ENCODE assay signal across 8 cellular contexts in genomic region chr17:47948706-47949196, GRCh38. TPM values are rescaled to one million over a fixed set of nuclear protein-coding genes. Genes with fewer than 3 reads are reported as not detected.
DNase-seq lines count a peak whose midpoint lies in the region; ATAC-seq and TF ChIP-seq lines count a peak whose summit lies in the region.

No MANE protein-coding gene starts in this region.

- ATAC-seq in activated T-cell treated with anti-CD3 and anti-CD28 coated beads, Interleukin-2, amount 50 U/mL, for 4 hours: peak; percentile 9 to 17
- peak; percentile 3 to 10 for ATAC-seq in right cardiac atrium

- H3K27me3 Mint-ChIP-seq in activated CD4-positive, alpha-beta T cell treated with anti-CD3 and anti-CD28 coated beads, Interleukin-2, amount 10 ng/mL, durations not matched to agents 24 days and 14 days: no peaks in the 10 kb centered on the region
- H3K27me3 Mint-ChIP-seq in activated T-cell treated with anti-CD3 and anti-CD28 coated beads, Interleukin-2, amount 50 U/mL, for 4 hours (ENCODE audit: low read depth): no peaks in the 10 kb centered on the region

- peaks cover 0 to 3% of the 10 kb centered on the region in 2 donors for H3K36me3 ChIP-seq in thyroid gland
- H3K36me3 ChIP-seq in testis (ENCODE audit: low read depth, missing control alignments): no peaks in the 10 kb centered on the region

- H3K4me3 ChIP-seq in right cardiac atrium (ENCODE audit: low read length) (no peak overlapping the region), thyroid gland (replicated peaks in 1 of 3) (no peak overlapping the region), testis (no peak overlapping the region)

- H3K27me3 ChIP-seq in right cardiac atrium (ENCODE audit: control insufficient read depth, insufficient read depth) (no peaks in the 10 kb centered on the region), thyroid gland (no peaks in the 10 kb centered on the region), testis (no peaks in the 10 kb centered on the region)

- H3K27ac Mint-ChIP-seq in activated CD4-positive, alpha-beta T cell treated with anti-CD3 and anti-CD28 coated beads, Interleukin-2, amount 10 ng/mL, durations not matched to agents 24 days and 14 days: peak overlapping the region; percentile 78

- H3K4me1 Mint-ChIP-seq in activated CD4-positive, alpha-beta T cell treated with anti-CD3 and anti-CD28 coated beads, Interleukin-2, amount 10 ng/mL, durations not matched to agents 24 days and 14 days: peaks cover 36% of the 10 kb centered on the region
- peaks cover 38% of the 10 kb centered on the region for H3K4me1 Mint-ChIP-seq in activated T-cell treated with anti-CD3 and anti-CD28 coated beads, Interleukin-2, amount 50 U/mL, for 4 hours (ENCODE audit: low read depth)

- peak overlapping the region; percentile 71 for H3K4me3 Mint-ChIP-seq in activated CD4-positive, alpha-beta T cell treated with anti-CD3 and anti-CD28 coated beads, Interleukin-2, amount 10 ng/mL, durations not matched to agents 24 days and 14 days
- H3K4me3 Mint-ChIP-seq in activated T-cell treated with anti-CD3 and anti-CD28 coated beads, Interleukin-2, amount 50 U/mL, for 4 hours: no peak overlapping the region

- no peak for DNase-seq in activated CD4-positive, alpha-beta T cell treated with anti-CD3 and anti-CD28 coated beads, Interleukin-2, amount 10 ng/mL, durations not matched to agents 24 days and 14 days
- DNase-seq in activated CD4-positive, alpha-beta T cell treated with anti-CD3 and anti-CD28 coated beads for 1 hour: no peak
- DNase-seq in activated T-cell treated with anti-CD3 and anti-CD28 coated beads, Interleukin-2, amount 50 U/mL, for 4 hours: no peak
- DNase-seq in right cardiac atrium: no peak
- peak; percentile 31 to 45 for DNase-seq in thyroid gland
- DNase-seq in DMS79 (lab: John Stamatoyannopoulos, UW): no peak
- no peak for DNase-seq in testis
- DNase-seq in NCI-H1930 (lab: John Stamatoyannopoulos, UW): no peak

- H3K27ac ChIP-seq in right cardiac atrium (ENCODE audit: low read length): peak overlapping the region; percentile 43
- H3K27ac ChIP-seq in thyroid gland: peak overlapping the region; percentile 90 to 96 (median 92)
- H3K27ac ChIP-seq in testis: peak overlapping the region in 1 of 2 donors; percentile 58

- H3K9me3 ChIP-seq in right cardiac atrium (ENCODE audit: control insufficient read depth, low read length): no peaks in the 10 kb centered on the region
- no peaks in the 10 kb centered on the region for H3K9me3 ChIP-seq in thyroid gland
- H3K9me3 ChIP-seq in testis: no peaks in the 10 kb centered on the region

- TF ChIP-seq CTCF in thyroid gland (IDR thresholded peaks at IDR 0.05) (no peak), testis (IDR thresholded peaks at IDR 0.05) (no peak)

- H3K4me1 ChIP-seq in right cardiac atrium (ENCODE audit: control insufficient read depth, insufficient read depth, low read length) (peaks cover 3% of the 10 kb centered on the region), thyroid gland (peaks cover 65 to 77% of the 10 kb centered on the region in 2 donors), testis (peaks cover 44% of the 10 kb centered on the region)

- WGBS in right cardiac atrium: 40% methylated on average over 5 of the region's 5 CpGs
- WGBS in thyroid gland, 2 donors: 22 to 31% methylated on average over 5 of the region's 5 CpGs
- 33 to 38% methylated on average over 5 of the region's 5 CpGs for WGBS in testis, 2 donors

- TF ChIP-seq POLR2A in thyroid gland (IDR thresholded peaks at IDR 0.05): no peak
- TF ChIP-seq POLR2A in testis (IDR thresholded peaks at IDR 0.05): no peak

- no peaks in the 10 kb centered on the region for H3K9me3 Mint-ChIP-seq in activated CD4-positive, alpha-beta T cell treated with anti-CD3 and anti-CD28 coated beads, Interleukin-2, amount 10 ng/mL, durations not matched to agents 24 days and 14 days
- no peaks in the 10 kb centered on the region for H3K9me3 Mint-ChIP-seq in activated T-cell treated with anti-CD3 and anti-CD28 coated beads, Interleukin-2, amount 50 U/mL, for 4 hours

- H3K36me3 Mint-ChIP-seq in activated CD4-positive, alpha-beta T cell treated with anti-CD3 and anti-CD28 coated beads, Interleukin-2, amount 10 ng/mL, durations not matched to agents 24 days and 14 days (ENCODE audit: low read depth): peaks cover 32% of the 10 kb centered on the region
- peaks cover 13% of the 10 kb centered on the region for H3K36me3 Mint-ChIP-seq in activated T-cell treated with anti-CD3 and anti-CD28 coated beads, Interleukin-2, amount 50 U/mL, for 4 hours (ENCODE audit: insufficient read depth)

- intact Hi-C loops in activated CD4-positive, alpha-beta T cell treated with anti-CD3 and anti-CD28 coated beads, Interleukin-2, amount 10 ng/mL, durations not matched to agents 24 days and 14 days (cut with micrococcal nuclease): loop anchor here (1.0 to 10.0 kb wide), 3 partner anchors 22 to 156 kb away; partner anchors contain the start of genes CBX1 and SNX11
- intact Hi-C loops in right cardiac atrium (cut with DNase I): loop anchor here in 3 of 4 donors (5.0 to 10.0 kb wide), 3 partner anchors 51 to 104 kb away; partner anchors contain the start of genes SP2 (in 3 of the 3) and SCRN2 (in 1 of the 3)
- intact Hi-C loops in thyroid gland (cut with DNase I): loop anchor here (2.0 kb wide), 1 partner anchor 22 kb away; the partner anchor contains the start of gene CDK5RAP3
- intact Hi-C loops in testis (cut with DNase I; ENCODE audit: low total_unique reads): loop anchor here (5.0 kb wide), 1 partner anchor 56 kb away; no protein-coding TSS in a partner anchor

RNA-seq across cellular contexts. Expression of gene PNPO, which starts 7.4 kb away (rescaled TPM):
- 61.5 and 69.4 TPM in 2 replicates for total RNA-seq in activated CD4-positive, alpha-beta T cell treated with anti-CD3 and anti-CD28 coated beads, Interleukin-2, amount 10 ng/mL, durations not matched to agents 24 days and 14 days
- 10 to 100 TPM; 82.8 to 83.5 (median 83.2) TPM for total RNA-seq in activated T-cell treated with anti-CD3 and anti-CD28 coated beads, Interleukin-2, amount 50 U/mL, for 4 hours
- total RNA-seq in right cardiac atrium: 10 to 100 TPM; 23.9 to 29.9 (median 26.0) TPM
- 16.1 TPM for polyA plus RNA-seq in right cardiac atrium
- total RNA-seq in thyroid gland: 100 to 1,000 TPM in 1 of 4 donors, 10 to 100 TPM in 3; 47.3 to 103 (median 78.9) TPM
- 10 to 100 TPM; 37.5 to 41.7 TPM for total RNA-seq in testis
- 21.3 TPM for polyA plus RNA-seq in testis (ENCODE audit: insufficient read depth, low read depth, low replicate concordance)

RNA-seq across cellular contexts. Expression of gene PRR15L, which starts 8.9 kb away (rescaled TPM):
- not detected in 2 replicates for total RNA-seq in activated CD4-positive, alpha-beta T cell treated with anti-CD3 and anti-CD28 coated beads, Interleukin-2, amount 10 ng/mL, durations not matched to agents 24 days and 14 days
- total RNA-seq in activated T-cell treated with anti-CD3 and anti-CD28 coated beads, Interleukin-2, amount 50 U/mL, for 4 hours: under 1 TPM in 2 of 3 donors, not detected in 1; 0.14 to 0.29 TPM
- not detected for total RNA-seq in right cardiac atrium
- not detected for polyA plus RNA-seq in right cardiac atrium
- 100 to 1,000 TPM in 3 of 4 donors, 10 to 100 TPM in 1; 63.6 to 150 (median 127) TPM for total RNA-seq in thyroid gland
- total RNA-seq in testis: 1 to 10 TPM in 1 of 2 donors, under 1 TPM in 1; 0.55 to 2.5 TPM
- 6.2 TPM for polyA plus RNA-seq in testis (ENCODE audit: insufficient read depth, low read depth, low replicate concordance)

RNA-seq across cellular contexts. Expression of gene CDK5RAP3, which starts 22.2 kb away (rescaled TPM):
- total RNA-seq in activated CD4-positive, alpha-beta T cell treated with anti-CD3 and anti-CD28 coated beads, Interleukin-2, amount 10 ng/mL, durations not matched to agents 24 days and 14 days: 192 and 202 TPM in 2 replicates
- 100 to 1,000 TPM; 145 to 159 (median 156) TPM for total RNA-seq in activated T-cell treated with anti-CD3 and anti-CD28 coated beads, Interleukin-2, amount 50 U/mL, for 4 hours
- total RNA-seq in right cardiac atrium (10 to 100 TPM; 56.8 to 66.8 (median 64.9) TPM), thyroid gland (100 to 1,000 TPM; 165 to 221 (median 193) TPM), testis (100 to 1,000 TPM; 221 to 281 TPM)
- polyA plus RNA-seq in right cardiac atrium (54.3 TPM), testis (ENCODE audit: insufficient read depth, low read depth, low replicate concordance) (192 TPM)

RNA-seq across cellular contexts. Expression of gene SP2, which starts 52.7 kb away (rescaled TPM):
- total RNA-seq in activated CD4-positive, alpha-beta T cell treated with anti-CD3 and anti-CD28 coated beads, Interleukin-2, amount 10 ng/mL, durations not matched to agents 24 days and 14 days: 18.3 and 21.7 TPM in 2 replicates
- 10 to 100 TPM; 20.9 to 25.6 (median 23.1) TPM for total RNA-seq in activated T-cell treated with anti-CD3 and anti-CD28 coated beads, Interleukin-2, amount 50 U/mL, for 4 hours
- total RNA-seq in right cardiac atrium (10 to 100 TPM; 15.8 to 20.6 (median 17.9) TPM), thyroid gland (10 to 100 TPM in 3 of 4 donors, 1 to 10 TPM in 1; 7.1 to 14.1 (median 12.3) TPM), testis (10 to 100 TPM; 18.9 to 23.5 TPM)
- polyA plus RNA-seq in right cardiac atrium (11.4 TPM), testis (ENCODE audit: insufficient read depth, low read depth, low replicate concordance) (35.0 TPM)

Comparison
In these comparisons a context has a peak if more than half of its experiments do, and no peak if none do; other contexts are left out.
1. DNase-seq: peak in thyroid gland (2 of 2); none in activated CD4-positive, alpha-beta T cell treated with anti-CD3 and anti-CD28 coated beads, Interleukin-2, amount 10 ng/mL, durations not matched to agents 24 days and 14 days (single experiment), activated CD4-positive, alpha-beta T cell treated with anti-CD3 and anti-CD28 coated beads for 1 hour (single experiment), activated T-cell treated with anti-CD3 and anti-CD28 coated beads, Interleukin-2, amount 50 U/mL, for 4 hours (single experiment), right cardiac atrium (0 of 3), DMS79 (single experiment), testis (single experiment) and NCI-H1930 (0 of 2).
2. RNA of gene PRR15L, which starts 8.9 kb away (total RNA-seq): 63.6 to 150 TPM in thyroid gland; 0.55 to 2.5 TPM in testis, 0.14 to 0.29 TPM in activated T-cell treated with anti-CD3 and anti-CD28 coated beads, Interleukin-2, amount 50 U/mL, for 4 hours, not detected in activated CD4-positive, alpha-beta T cell treated with anti-CD3 and anti-CD28 coated beads, Interleukin-2, amount 10 ng/mL, durations not matched to agents 24 days and 14 days and not detected in right cardiac atrium; every median in the first group is over 10 times any median in the second.